ENCODE assay signal across 1 cellular context in genomic region chr9:128113526-128114325, GRCh38.
TF ChIP-seq lines count a peak whose summit lies in the region.

No MANE protein-coding gene starts in this region.

TF ChIP-seq in GM23338, 12 proteins besides CTCF, POLR2A, EP300 and RAD21:
- no peak for TF ChIP-seq EZH2phosphoT487 (IDR thresholded peaks at IDR 0.05; ENCODE audit: unreplicated experiment)
- TF ChIP-seq, protein P1, sequence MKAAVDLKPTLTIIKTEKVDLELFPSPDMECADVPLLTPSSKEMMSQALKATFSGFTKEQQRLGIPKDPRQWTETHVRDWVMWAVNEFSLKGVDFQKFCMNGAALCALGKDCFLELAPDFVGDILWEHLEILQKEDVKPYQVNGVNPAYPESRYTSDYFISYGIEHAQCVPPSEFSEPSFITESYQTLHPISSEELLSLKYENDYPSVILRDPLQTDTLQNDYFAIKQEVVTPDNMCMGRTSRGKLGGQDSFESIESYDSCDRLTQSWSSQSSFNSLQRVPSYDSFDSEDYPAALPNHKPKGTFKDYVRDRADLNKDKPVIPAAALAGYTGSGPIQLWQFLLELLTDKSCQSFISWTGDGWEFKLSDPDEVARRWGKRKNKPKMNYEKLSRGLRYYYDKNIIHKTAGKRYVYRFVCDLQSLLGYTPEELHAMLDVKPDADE (IDR thresholded peaks at IDR 0.05), result no peak
- no peak for TF ChIP-seq ZNF114 (CRISPR knock-in tag; IDR thresholded peaks at IDR 0.05)
- no peak for TF ChIP-seq REST (IDR thresholded peaks at IDR 0.05; ENCODE audit: unreplicated experiment)
- no peak for TF ChIP-seq POLR2AphosphoS5 (IDR thresholded peaks at IDR 0.05; ENCODE audit: low read depth)
- TF ChIP-seq, protein P2, sequence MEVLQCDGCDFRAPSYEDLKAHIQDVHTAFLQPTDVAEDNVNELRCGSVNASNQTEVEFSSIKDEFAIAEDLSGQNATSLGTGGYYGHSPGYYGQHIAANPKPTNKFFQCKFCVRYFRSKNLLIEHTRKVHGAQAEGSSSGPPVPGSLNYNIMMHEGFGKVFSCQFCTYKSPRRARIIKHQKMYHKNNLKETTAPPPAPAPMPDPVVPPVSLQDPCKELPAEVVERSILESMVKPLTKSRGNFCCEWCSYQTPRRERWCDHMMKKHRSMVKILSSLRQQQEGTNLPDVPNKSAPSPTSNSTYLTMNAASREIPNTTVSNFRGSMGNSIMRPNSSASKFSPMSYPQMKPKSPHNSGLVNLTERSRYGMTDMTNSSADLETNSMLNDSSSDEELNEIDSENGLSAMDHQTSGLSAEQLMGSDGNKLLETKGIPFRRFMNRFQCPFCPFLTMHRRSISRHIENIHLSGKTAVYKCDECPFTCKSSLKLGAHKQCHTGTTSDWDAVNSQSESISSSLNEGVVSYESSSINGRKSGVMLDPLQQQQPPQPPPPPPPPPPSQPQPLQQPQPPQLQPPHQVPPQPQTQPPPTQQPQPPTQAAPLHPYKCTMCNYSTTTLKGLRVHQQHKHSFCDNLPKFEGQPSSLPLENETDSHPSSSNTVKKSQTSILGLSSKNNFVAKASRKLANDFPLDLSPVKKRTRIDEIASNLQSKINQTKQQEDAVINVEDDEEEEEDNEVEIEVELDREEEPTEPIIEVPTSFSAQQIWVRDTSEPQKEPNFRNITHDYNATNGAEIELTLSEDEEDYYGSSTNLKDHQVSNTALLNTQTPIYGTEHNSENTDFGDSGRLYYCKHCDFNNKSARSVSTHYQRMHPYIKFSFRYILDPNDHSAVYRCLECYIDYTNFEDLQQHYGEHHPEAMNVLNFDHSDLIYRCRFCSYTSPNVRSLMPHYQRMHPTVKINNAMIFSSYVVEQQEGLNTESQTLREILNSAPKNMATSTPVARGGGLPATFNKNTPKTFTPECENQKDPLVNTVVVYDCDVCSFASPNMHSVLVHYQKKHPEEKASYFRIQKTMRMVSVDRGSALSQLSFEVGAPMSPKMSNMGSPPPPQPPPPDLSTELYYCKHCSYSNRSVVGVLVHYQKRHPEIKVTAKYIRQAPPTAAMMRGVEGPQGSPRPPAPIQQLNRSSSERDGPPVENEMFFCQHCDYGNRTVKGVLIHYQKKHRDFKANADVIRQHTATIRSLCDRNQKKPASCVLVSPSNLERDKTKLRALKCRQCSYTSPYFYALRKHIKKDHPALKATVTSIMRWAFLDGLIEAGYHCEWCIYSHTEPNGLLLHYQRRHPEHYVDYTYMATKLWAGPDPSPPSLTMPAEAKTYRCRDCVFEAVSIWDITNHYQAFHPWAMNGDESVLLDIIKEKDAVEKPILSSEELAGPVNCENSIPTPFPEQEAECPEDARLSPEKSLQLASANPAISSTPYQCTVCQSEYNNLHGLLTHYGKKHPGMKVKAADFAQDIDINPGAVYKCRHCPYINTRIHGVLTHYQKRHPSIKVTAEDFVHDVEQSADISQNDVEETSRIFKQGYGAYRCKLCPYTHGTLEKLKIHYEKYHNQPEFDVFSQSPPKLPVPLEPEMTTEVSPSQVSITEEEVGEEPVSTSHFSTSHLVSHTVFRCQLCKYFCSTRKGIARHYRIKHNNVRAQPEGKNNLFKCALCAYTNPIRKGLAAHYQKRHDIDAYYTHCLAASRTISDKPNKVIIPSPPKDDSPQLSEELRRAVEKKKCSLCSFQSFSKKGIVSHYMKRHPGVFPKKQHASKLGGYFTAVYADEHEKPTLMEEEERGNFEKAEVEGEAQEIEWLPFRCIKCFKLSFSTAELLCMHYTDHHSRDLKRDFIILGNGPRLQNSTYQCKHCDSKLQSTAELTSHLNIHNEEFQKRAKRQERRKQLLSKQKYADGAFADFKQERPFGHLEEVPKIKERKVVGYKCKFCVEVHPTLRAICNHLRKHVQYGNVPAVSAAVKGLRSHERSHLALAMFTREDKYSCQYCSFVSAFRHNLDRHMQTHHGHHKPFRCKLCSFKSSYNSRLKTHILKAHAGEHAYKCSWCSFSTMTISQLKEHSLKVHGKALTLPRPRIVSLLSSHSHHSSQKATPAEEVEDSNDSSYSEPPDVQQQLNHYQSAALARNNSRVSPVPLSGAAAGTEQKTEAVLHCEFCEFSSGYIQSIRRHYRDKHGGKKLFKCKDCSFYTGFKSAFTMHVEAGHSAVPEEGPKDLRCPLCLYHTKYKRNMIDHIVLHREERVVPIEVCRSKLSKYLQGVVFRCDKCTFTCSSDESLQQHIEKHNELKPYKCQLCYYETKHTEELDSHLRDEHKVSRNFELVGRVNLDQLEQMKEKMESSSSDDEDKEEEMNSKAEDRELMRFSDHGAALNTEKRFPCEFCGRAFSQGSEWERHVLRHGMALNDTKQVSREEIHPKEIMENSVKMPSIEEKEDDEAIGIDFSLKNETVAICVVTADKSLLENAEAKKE (CRISPR knock-in tag; IDR thresholded peaks at IDR 0.05), result no peak
- no peak for TF ChIP-seq ZNF331 (CRISPR knock-in tag; IDR thresholded peaks at IDR 0.05; ENCODE audit: low read depth)
- TF ChIP-seq EZH2 (IDR thresholded peaks at IDR 0.05; ENCODE audit: low read depth, unreplicated experiment), result no peak
- TF ChIP-seq JUNB (IDR thresholded peaks at IDR 0.05; ENCODE audit: unreplicated experiment), result no peak
- no peak for TF ChIP-seq CREB1 (CRISPR knock-in tag; IDR thresholded peaks at IDR 0.05; ENCODE audit: low read depth)
- no peak for TF ChIP-seq NANOG (IDR thresholded peaks at IDR 0.05; ENCODE audit: borderline replicate concordance)
- TF ChIP-seq STAT1 (IDR thresholded peaks at IDR 0.05; ENCODE audit: unreplicated experiment), result no peak
